ENCODE assay signal across 8 cellular contexts in the genomic region with DNA sequence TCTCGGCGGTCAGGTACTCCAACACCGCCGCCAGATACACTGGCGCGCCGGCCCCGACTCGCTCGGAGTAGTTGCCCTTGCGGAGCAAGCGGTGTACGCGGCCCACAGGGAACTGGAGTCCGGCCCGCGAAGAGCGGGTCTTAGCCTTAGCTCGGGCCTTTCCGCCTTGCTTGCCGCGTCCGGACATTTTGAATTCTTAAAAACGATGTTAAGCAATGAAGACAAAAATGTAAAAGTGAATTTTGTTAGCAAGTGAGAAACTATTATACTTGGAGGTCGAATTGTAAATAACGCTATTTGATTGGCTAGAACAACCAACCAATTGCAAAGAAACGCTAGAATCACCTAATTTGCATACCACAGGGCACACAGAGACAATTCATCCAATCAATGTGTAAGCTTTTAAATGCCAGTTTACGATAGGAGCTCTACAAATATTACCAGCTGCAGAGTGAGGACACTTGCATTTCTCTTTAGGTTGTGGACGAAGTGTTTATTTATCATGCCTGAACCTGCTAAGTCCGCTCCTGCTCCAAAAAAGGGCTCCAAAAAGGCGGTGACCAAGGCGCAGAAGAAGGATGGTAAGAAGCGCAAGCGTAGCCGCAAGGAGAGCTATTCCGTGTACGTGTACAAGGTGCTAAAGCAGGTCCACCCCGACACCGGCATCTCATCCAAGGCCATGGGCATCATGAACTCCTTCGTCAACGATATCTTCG.
A peak's percentile ranks its signal among the peaks of the same experiment; 100 is the strongest.
DNase-seq lines count a peak whose midpoint lies in the region; ATAC-seq and TF ChIP-seq lines count a peak whose summit lies in the region.

No MANE protein-coding gene starts in this region.

- H3K4me3 ChIP-seq in BLaER1 treated with 17β-estradiol and CSF1 and Interleukin-3, amounts not matched to agents 10 nM and 100 nM, result peak overlapping the region; percentile 73 to 89 (median 84)
- H3K4me3 ChIP-seq in coronary artery, result peak overlapping the region; percentile 85

- H3K36me3 ChIP-seq in BLaER1 treated with 17β-estradiol and CSF1 and Interleukin-3, amounts not matched to agents 10 nM and 100 nM, result peaks cover 0 to 8% (median 0%) of the 10 kb centered on the region in 11 experiments; a peak in 1 of 22 replicates

- H3K27me3 ChIP-seq in BLaER1 treated with 17β-estradiol and CSF1 and Interleukin-3, amounts not matched to agents 10 nM and 100 nM, result no peaks in the 10 kb centered on the region
- no peaks in the 10 kb centered on the region for H3K27me3 ChIP-seq in layer of hippocampus (ENCODE audit: control insufficient read depth, insufficient read depth, low read length)

- ATAC-seq in GM19043 (IDR thresholded peaks at IDR 0.05; ENCODE audit: low read depth, unreplicated experiment), result peak; percentile 51
- peak; percentile 54 for ATAC-seq in HG03280 (IDR thresholded peaks at IDR 0.05; ENCODE audit: unreplicated experiment)

- no peaks in the 10 kb centered on the region for H3K9me3 ChIP-seq in BLaER1 treated with 17β-estradiol and CSF1 and Interleukin-3, amounts not matched to agents 10 nM and 100 nM (replicated peaks in 1 of 11)

- peak overlapping the region; percentile 85 to 99 (median 95) for H3K27ac ChIP-seq in BLaER1 treated with 17β-estradiol and CSF1 and Interleukin-3, amounts not matched to agents 10 nM and 100 nM
- peak overlapping the region; percentile 90 to 98 for H3K27ac ChIP-seq in coronary artery
- peak overlapping the region; percentile 73 for H3K27ac ChIP-seq in layer of hippocampus (ENCODE audit: low read depth, low read length)

- H3K9ac ChIP-seq in BLaER1 treated with 17β-estradiol and CSF1 and Interleukin-3, amounts not matched to agents 10 nM and 100 nM, result peak overlapping the region; percentile 90 to 99 (median 96)

- peak overlapping the region; percentile 85 to 97 (median 95) for H3K4me2 ChIP-seq in BLaER1 treated with 17β-estradiol and CSF1 and Interleukin-3, amounts not matched to agents 10 nM and 100 nM

- peak; percentile 95 for DNase-seq in NCI-H345 (lab: John Stamatoyannopoulos, UW)
- peak; percentile 54 for DNase-seq in activated CD4-positive, CD25-positive, alpha-beta regulatory T cell treated with anti-CD3 and anti-CD28 coated beads, Interleukin-2, amount 50 U/mL, for 16 hours (ENCODE audit: low read depth, low spot score)
- peak; percentile 89 for DNase-seq in coronary artery (ENCODE audit: low spot score)
- DNase-seq in stimulated activated CD4-positive, alpha-beta T cell treated with anti-CD3 and anti-CD28 coated beads, Interleukin-1b, Interleukin-23, amount 100 ng/mL, for 4 hours (ENCODE audit: low read depth in 2 of 2), result peak; percentile 35 to 53

- peaks cover 15 to 45% (median 27%) of the 10 kb centered on the region in 11 experiments for H4K20me1 ChIP-seq in BLaER1 treated with 17β-estradiol and CSF1 and Interleukin-3, amounts not matched to agents 10 nM and 100 nM

- no peak for TF ChIP-seq CTCF in coronary artery (IDR thresholded peaks at IDR 0.05)

- H3K4me1 ChIP-seq in BLaER1 treated with 17β-estradiol and CSF1 and Interleukin-3, amounts not matched to agents 10 nM and 100 nM, result peaks cover 39 to 60% (median 47%) of the 10 kb centered on the region in 10 experiments

Comparison
In these comparisons a context has a peak if more than half of its experiments do, and no peak if none do; other contexts are left out.
1. Peak in every context shown above with its lines: DNase-seq, ATAC-seq, H3K4me3 ChIP-seq and H3K27ac ChIP-seq.
2. DNase-seq: peak in every context shown above with its lines; median percentile 95 in NCI-H345; 89 in coronary artery; 54 in activated CD4-positive, CD25-positive, alpha-beta regulatory T cell treated with anti-CD3 and anti-CD28 coated beads, Interleukin-2, amount 50 U/mL, for 16 hours; 44 in stimulated activated CD4-positive, alpha-beta T cell treated with anti-CD3 and anti-CD28 coated beads, Interleukin-1b, Interleukin-23, amount 100 ng/mL, for 4 hours.